ENCODE assay signal across 1 cellular context in genomic region chr17:44200478-44201155, GRCh38.
TF ChIP-seq lines count a peak whose summit lies in the region.

No MANE protein-coding gene starts in this region.

TF ChIP-seq in K562, 482 proteins besides CTCF, POLR2A, EP300 and RAD21 (continued from another document and continues in another):
- no peak for TF ChIP-seq CUX1 (CRISPR knock-in tag; IDR thresholded peaks at IDR 0.05)
- no peak for TF ChIP-seq BRD9 (IDR thresholded peaks at IDR 0.05; ENCODE audit: low read depth, partially characterized antibody)
- no peak for TF ChIP-seq ZFP36 (IDR thresholded peaks at IDR 0.05; ENCODE audit: low read depth, low read length, partially characterized antibody)
- TF ChIP-seq SRSF1 (IDR thresholded peaks at IDR 0.05; ENCODE audit: low read depth, low read length) = no peak
- TF ChIP-seq ELK1 (CRISPR knock-in tag; IDR thresholded peaks at IDR 0.05) = no peak
- TF ChIP-seq ZNF785 (CRISPR knock-in tag; IDR thresholded peaks at IDR 0.05) = no peak
- no peak for TF ChIP-seq PCBP1 (IDR thresholded peaks at IDR 0.05; ENCODE audit: low read depth, low read length, poor library complexity, severe bottlenecking)
- TF ChIP-seq SUPT5H (IDR thresholded peaks at IDR 0.05) = peak; percentile 70
- peak; percentile 29; the same call in 1 of the 2 replicates for TF ChIP-seq ARID1B (IDR thresholded peaks at IDR 0.05)
- no peak for TF ChIP-seq NFXL1 (CRISPR knock-in tag; IDR thresholded peaks at IDR 0.05)
- no peak for TF ChIP-seq SRSF9 (IDR thresholded peaks at IDR 0.05; ENCODE audit: borderline replicate concordance, low read depth, low read length)
- no peak for TF ChIP-seq CC2D1A (IDR thresholded peaks at IDR 0.05)
- no peak for TF ChIP-seq CSDE1 (IDR thresholded peaks at IDR 0.05)
- no peak for TF ChIP-seq JUN (IDR thresholded peaks at IDR 0.05; ENCODE audit: borderline replicate concordance, low read depth, low read length)
- TF ChIP-seq JUN (CRISPR knock-in tag; IDR thresholded peaks at IDR 0.05; ENCODE audit: borderline replicate concordance) = no peak
- no peak for TF ChIP-seq SOX6 (IDR thresholded peaks at IDR 0.05)
- TF ChIP-seq FIP1L1 (IDR thresholded peaks at IDR 0.05; ENCODE audit: low read depth, low read length, poor library complexity, severe bottlenecking) = no peak
- TF ChIP-seq MED1 (CRISPR knock-in tag; IDR thresholded peaks at IDR 0.05; ENCODE audit: borderline replicate concordance) = 0 out of 2 replicates have a peak, but pooled peaks have one; percentile 63
- TF ChIP-seq CHD2 (IDR thresholded peaks at IDR 0.05; ENCODE audit: low read depth, low read length) = no peak
- no peak for TF ChIP-seq POU5F1 (IDR thresholded peaks at IDR 0.05; ENCODE audit: borderline replicate concordance, low read depth, low read length, partially characterized antibody)
- TF ChIP-seq KLF13 (tag; IDR thresholded peaks at IDR 0.05; ENCODE audit: borderline replicate concordance, low read depth) = no peak
- TF ChIP-seq RFX5 (IDR thresholded peaks at IDR 0.05; ENCODE audit: low read depth, low read length) = no peak
- TF ChIP-seq HCFC1 (IDR thresholded peaks at IDR 0.05; ENCODE audit: low read depth, low read length) = no peak
- no peak for TF ChIP-seq ZNF444 (CRISPR knock-in tag; IDR thresholded peaks at IDR 0.05)
- no peak for TF ChIP-seq CEBPZ (IDR thresholded peaks at IDR 0.05; ENCODE audit: borderline replicate concordance, low read depth, low read length)
- TF ChIP-seq, protein P1, sequence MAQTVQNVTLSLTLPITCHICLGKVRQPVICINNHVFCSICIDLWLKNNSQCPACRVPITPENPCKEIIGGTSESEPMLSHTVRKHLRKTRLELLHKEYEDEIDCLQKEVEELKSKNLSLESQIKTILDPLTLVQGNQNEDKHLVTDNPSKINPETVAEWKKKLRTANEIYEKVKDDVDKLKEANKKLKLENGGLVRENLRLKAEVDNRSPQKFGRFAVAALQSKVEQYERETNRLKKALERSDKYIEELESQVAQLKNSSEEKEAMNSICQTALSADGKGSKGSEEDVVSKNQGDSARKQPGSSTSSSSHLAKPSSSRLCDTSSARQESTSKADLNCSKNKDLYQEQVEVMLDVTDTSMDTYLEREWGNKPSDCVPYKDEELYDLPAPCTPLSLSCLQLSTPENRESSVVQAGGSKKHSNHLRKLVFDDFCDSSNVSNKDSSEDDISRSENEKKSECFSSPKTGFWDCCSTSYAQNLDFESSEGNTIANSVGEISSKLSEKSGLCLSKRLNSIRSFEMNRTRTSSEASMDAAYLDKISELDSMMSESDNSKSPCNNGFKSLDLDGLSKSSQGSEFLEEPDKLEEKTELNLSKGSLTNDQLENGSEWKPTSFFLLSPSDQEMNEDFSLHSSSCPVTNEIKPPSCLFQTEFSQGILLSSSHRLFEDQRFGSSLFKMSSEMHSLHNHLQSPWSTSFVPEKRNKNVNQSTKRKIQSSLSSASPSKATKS (CRISPR knock-in tag; IDR thresholded peaks at IDR 0.05) = no peak
- TF ChIP-seq RERE (CRISPR knock-in tag; IDR thresholded peaks at IDR 0.05; ENCODE audit: borderline replicate concordance) = no peak
- peak; percentile 45; the same call in 1 of the 2 replicates for TF ChIP-seq ZNF740 (CRISPR knock-in tag; IDR thresholded peaks at IDR 0.05)
- 0 out of 4 replicates have a peak, but pooled peaks of 1 of the 2 experiments have one; percentile 7 for TF ChIP-seq ZNF740 (tag; IDR thresholded peaks at IDR 0.05)
- TF ChIP-seq NBN (IDR thresholded peaks at IDR 0.05; ENCODE audit: low read depth) = no peak
- no peak for TF ChIP-seq ARID3A (IDR thresholded peaks at IDR 0.05; ENCODE audit: borderline replicate concordance, low read depth, low read length)
- no peak for TF ChIP-seq THRA (IDR thresholded peaks at IDR 0.05)
